ENCODE assay signal across 11 cellular contexts in the genomic region with DNA sequence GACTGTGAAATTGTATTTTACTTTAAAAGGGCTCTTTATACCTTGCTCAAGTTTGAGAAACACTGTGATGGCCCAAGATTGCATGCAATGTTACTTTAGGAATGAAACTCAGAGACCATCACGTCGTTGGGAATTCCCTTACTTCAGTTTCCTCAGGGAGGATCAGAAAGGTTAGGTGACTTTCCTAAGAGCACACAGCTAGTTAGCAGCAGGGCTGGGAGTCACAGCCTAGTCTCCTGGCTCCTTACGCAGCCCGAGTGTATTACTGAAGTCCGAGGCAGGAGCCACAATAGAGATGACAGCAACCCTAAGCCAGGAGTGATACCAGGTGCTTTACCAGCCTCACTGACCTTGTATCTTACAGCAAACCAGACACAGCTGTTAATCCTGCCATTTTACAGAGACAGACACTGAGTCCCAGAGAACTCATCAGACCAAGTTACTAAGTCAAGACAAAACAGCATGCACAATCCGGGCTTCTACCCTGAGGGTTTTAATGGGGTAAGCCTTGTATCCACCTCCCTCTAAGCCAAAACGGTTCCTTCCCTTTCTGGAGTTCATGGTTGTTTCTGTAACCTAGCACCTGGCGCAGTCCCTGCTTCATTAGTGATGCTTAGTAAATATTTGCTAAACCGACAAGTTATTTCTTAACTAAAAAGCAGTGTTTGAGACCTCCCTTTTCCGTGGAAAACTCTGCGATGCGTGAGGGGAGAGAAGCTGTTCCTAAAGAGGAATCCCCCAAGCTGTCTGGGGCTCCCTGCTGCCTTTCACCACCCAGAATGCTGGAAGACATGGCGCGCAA.
DNase-seq lines count a peak whose midpoint lies in the region; ATAC-seq and TF ChIP-seq lines count a peak whose summit lies in the region.
"Had no signal": no experiment of that assay in that cellular context is flagged by ENCODE, and none has a peak within 500 bp of the region (broad histone marks: within the 10 kb centered on the region; RNA-seq: fewer than 3 reads in every experiment).

No MANE protein-coding gene starts in this region.

- H3K27me3 ChIP-seq in body of pancreas (no peaks in the 10 kb centered on the region), spleen (replicated peaks in 1 of 7) (no peaks in the 10 kb centered on the region)
- H3K27me3 ChIP-seq: upper lobe of left lung had no signal

- H3K9me3 Mint-ChIP-seq in mesothelial cell of epicardium, result no peaks in the 10 kb centered on the region
- no peaks in the 10 kb centered on the region for H3K9me3 Mint-ChIP-seq in activated naive CD8-positive, alpha-beta T cell treated with anti-CD3 and anti-CD28 coated beads, Interleukin-2, amount 50 U/mL, for 24 hours

- WGBS in body of pancreas, 2 donors, result 28 to 45% methylated on average over 14 of the region's 14 CpGs
- 89 to 94% (median 91%) methylated on average over 14 of the region's 14 CpGs for WGBS in spleen, 5 donors

- H3K4me3 Mint-ChIP-seq in mesothelial cell of epicardium, result no peak overlapping the region
- no peak overlapping the region for H3K4me3 Mint-ChIP-seq in activated naive CD8-positive, alpha-beta T cell treated with anti-CD3 and anti-CD28 coated beads, Interleukin-2, amount 50 U/mL, for 24 hours
- H3K4me3 Mint-ChIP-seq: B cell had no signal

- no peaks in the 10 kb centered on the region for H3K27me3 Mint-ChIP-seq in mesothelial cell of epicardium (ENCODE audit: low read depth)
- H3K27me3 Mint-ChIP-seq in activated naive CD8-positive, alpha-beta T cell treated with anti-CD3 and anti-CD28 coated beads, Interleukin-2, amount 50 U/mL, for 24 hours, result no peaks in the 10 kb centered on the region
- H3K27me3 Mint-ChIP-seq: B cell had no signal

- H3K27ac ChIP-seq in body of pancreas (peak overlapping the region; percentile 61 to 77 (median 70)), spleen (no peak overlapping the region)
- H3K27ac ChIP-seq: upper lobe of left lung had no signal

- ATAC-seq in body of pancreas, result peak; percentile 38
- no peak for ATAC-seq in activated naive CD8-positive, alpha-beta T cell treated with anti-CD3 and anti-CD28 coated beads, Interleukin-2, amount 50 U/mL, for 24 hours

- DNase-seq in DMS153 treated with DMSO at 0.1 percent for 48 hours (lab: John Stamatoyannopoulos, UW; ENCODE audit: unreplicated experiment) (peak; percentile 50), NCI-H1417 treated with DMSO at 0.1 percent for 48 hours (lab: John Stamatoyannopoulos, UW) (peak; percentile 80), body of pancreas (peak in 3 of 4 donors; percentile 38 to 55 (median 38)), mesothelial cell of epicardium (ENCODE audit: low spot score in 2 of 2, unreplicated experiment in 2 of 2) (no peak), spleen (no peak), medulla oblongata (ENCODE audit: extremely low spot score) (no peak)
- no peak for DNase-seq in activated naive CD8-positive, alpha-beta T cell treated with anti-CD3 and anti-CD28 coated beads, Interleukin-2, amount 50 U/mL, for 24 hours
- DNase-seq: EL; stimulated activated CD4-positive, alpha-beta T cell treated with anti-CD3 and anti-CD28 coated beads, Interleukin-2, amount 100 ng/mL, for 24 hours; upper lobe of left lung had no signal

- TF ChIP-seq POLR2A in body of pancreas (IDR thresholded peaks at IDR 0.05) (no peak), spleen (IDR thresholded peaks at IDR 0.05) (no peak)

- H3K36me3 Mint-ChIP-seq in mesothelial cell of epicardium, result peaks cover 11% of the 10 kb centered on the region
- H3K36me3 Mint-ChIP-seq in activated naive CD8-positive, alpha-beta T cell treated with anti-CD3 and anti-CD28 coated beads, Interleukin-2, amount 50 U/mL, for 24 hours (ENCODE audit: low read depth), result peaks cover 31% of the 10 kb centered on the region

- H3K9me3 ChIP-seq in body of pancreas (no peaks in the 10 kb centered on the region), spleen (no peaks in the 10 kb centered on the region)
- H3K9me3 ChIP-seq: upper lobe of left lung had no signal

- intact Hi-C loops in body of pancreas (cut with DNase I), result no loop called here
- intact Hi-C loops in spleen (cut with DNase I; ENCODE audit: low total_unique reads), result no loop called here

- H3K27ac Mint-ChIP-seq in mesothelial cell of epicardium, result peak overlapping the region; percentile 18
- H3K27ac Mint-ChIP-seq in activated naive CD8-positive, alpha-beta T cell treated with anti-CD3 and anti-CD28 coated beads, Interleukin-2, amount 50 U/mL, for 24 hours, result no peak overlapping the region
- H3K27ac Mint-ChIP-seq: B cell had no signal

- H3K4me1 ChIP-seq in body of pancreas, result peaks cover 19% of the 10 kb centered on the region
- H3K4me1 ChIP-seq in spleen, result no peaks in the 10 kb centered on the region
- H3K4me1 ChIP-seq: upper lobe of left lung had no signal

- H3K4me3 ChIP-seq in body of pancreas (no peak overlapping the region), spleen (no peak overlapping the region)
- H3K4me3 ChIP-seq: upper lobe of left lung had no signal

- TF ChIP-seq CTCF in body of pancreas (IDR thresholded peaks at IDR 0.05) (no peak), mesothelial cell of epicardium (IDR thresholded peaks at IDR 0.05; ENCODE audit: unreplicated experiment) (no peak), spleen (IDR thresholded peaks at IDR 0.05 in 8 of 11, conservative IDR thresholded peaks at IDR 0.05 in 3 of 11) (no peak)

- H3K36me3 ChIP-seq in body of pancreas (replicated peaks in 1 of 2; ENCODE audit: insufficient read depth in 1 of 2, low read depth in 2 of 2) (peaks cover 0 to 2% of the 10 kb centered on the region in 2 donors), spleen (peaks cover 0 to 99% (median 25%) of the 10 kb centered on the region in 6 donors)

- H3K4me1 Mint-ChIP-seq in mesothelial cell of epicardium, result peaks cover 12% of the 10 kb centered on the region
- no peaks in the 10 kb centered on the region for H3K4me1 Mint-ChIP-seq in activated naive CD8-positive, alpha-beta T cell treated with anti-CD3 and anti-CD28 coated beads, Interleukin-2, amount 50 U/mL, for 24 hours
- H3K4me1 Mint-ChIP-seq: B cell had no signal

Comparison
In these comparisons a context has a peak if more than half of its experiments do, and no peak if none do; other contexts are left out.
1. DNase-seq: peak in DMS153 treated with DMSO at 0.1 percent for 48 hours (single experiment), NCI-H1417 treated with DMSO at 0.1 percent for 48 hours (single experiment) and body of pancreas (3 of 4); none in mesothelial cell of epicardium (0 of 2), spleen (single experiment), activated naive CD8-positive, alpha-beta T cell treated with anti-CD3 and anti-CD28 coated beads, Interleukin-2, amount 50 U/mL, for 24 hours (single experiment) and medulla oblongata (single experiment).
2. H3K27ac ChIP-seq: peak in body of pancreas (4 of 4); none in spleen (0 of 8).